9 cellular contexts compared by ENCODE assay signal in the genomic region with DNA sequence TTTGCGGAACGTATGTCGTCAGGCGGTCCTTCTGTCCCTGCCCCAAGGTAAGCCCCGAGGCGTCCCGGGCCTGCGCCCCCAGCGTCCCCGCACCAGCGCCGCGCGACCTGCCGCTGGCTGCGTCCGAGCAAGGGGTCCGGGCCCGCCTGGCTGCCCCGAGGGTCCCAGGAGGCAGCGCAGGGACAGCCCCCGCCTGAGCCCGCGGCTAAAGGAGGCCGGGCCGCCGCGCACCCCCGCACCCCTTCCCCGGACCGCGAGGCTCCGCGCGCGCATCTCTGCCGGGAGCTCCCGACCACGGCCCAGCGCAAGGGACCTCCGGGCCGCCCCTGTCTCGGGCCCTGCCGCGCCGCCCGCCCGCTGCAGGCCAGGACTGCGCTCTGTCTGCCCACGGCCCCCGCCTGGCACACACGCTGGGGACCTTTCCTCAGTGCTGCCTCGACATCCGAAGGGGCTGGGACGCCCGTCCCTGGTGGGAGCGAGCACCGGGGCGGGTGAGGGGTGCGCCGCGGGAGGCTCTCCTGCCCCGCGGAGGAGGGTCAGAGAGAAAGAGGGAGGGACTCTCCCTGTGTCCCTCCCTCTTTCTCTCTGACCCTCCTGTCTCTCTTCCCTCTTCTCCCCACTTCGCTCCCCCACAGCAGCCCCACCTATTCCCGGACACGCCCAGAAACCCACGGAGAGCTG. TPM values are rescaled to one million over a fixed set of nuclear protein-coding genes. Genes with fewer than 3 reads are reported as not detected.
DNase-seq lines count a peak whose midpoint lies in the region; ATAC-seq and TF ChIP-seq lines count a peak whose summit lies in the region.
"Had no signal": no experiment of that assay in that cellular context is flagged by ENCODE, and none has a peak within 500 bp of the region (broad histone marks: within the 10 kb centered on the region; RNA-seq: fewer than 3 reads in every experiment).

No MANE protein-coding gene starts in this region.

- H3K27ac Mint-ChIP-seq in WTC11 (no peak overlapping the region), progenitor cell of endocrine pancreas (no peak overlapping the region)

- H3K4me1 Mint-ChIP-seq in WTC11 (peaks cover 6% of the 10 kb centered on the region), progenitor cell of endocrine pancreas (ENCODE audit: low read depth) (peaks cover 2% of the 10 kb centered on the region)

- TF ChIP-seq CTCF in WTC11 (IDR thresholded peaks at IDR 0.05) (no peak), progenitor cell of endocrine pancreas (IDR thresholded peaks at IDR 0.05; ENCODE audit: unreplicated experiment) (no peak)

- DNase-seq in EH (ENCODE audit: low read depth) (peak; percentile 37), WTC11 (ENCODE audit: low spot score) (no peak), cardiac septum (ENCODE audit: low spot score) (peak; percentile 55), progenitor cell of endocrine pancreas (ENCODE audit: low spot score, unreplicated experiment) (no peak), HUDEP-2 (lab: John Stamatoyannopoulos, UW; ENCODE audit: unreplicated experiment in 76 of 76) (no peak), MV-4-11 (lab: John Stamatoyannopoulos, UW) (no peak)
- DNase-seq: stimulated activated CD4-positive, alpha-beta T cell treated with anti-CD3 and anti-CD28 coated beads, Interleukin-4, amount 100 ng/mL, for 1 hour had no signal

- H3K4me3 Mint-ChIP-seq in WTC11 (peak overlapping the region; percentile 60), progenitor cell of endocrine pancreas (ENCODE audit: low read depth) (peak overlapping the region; percentile 49)

- intact Hi-C loops in cardiac septum (cut with DNase I) = no loop called here

- H3K36me3 Mint-ChIP-seq in WTC11 (0 out of 2 replicates have a peak, but pooled peaks cover 3% of the 10 kb centered on the region), progenitor cell of endocrine pancreas (ENCODE audit: insufficient read depth) (peaks cover 5% of the 10 kb centered on the region)

- CTCF ChIA-PET in WTC11 (lab: Charles Lee) = interaction anchor here (0.5 to 1.7 kb wide), 3 partner anchors 57 to 189 kb away, joined by 3 to 13 read pairs (median 3); no protein-coding TSS in a partner anchor

- ATAC-seq in WTC11 = peak; percentile 77
- no peak for ATAC-seq in HG03520 (IDR thresholded peaks at IDR 0.05; ENCODE audit: unreplicated experiment)
- ATAC-seq in HG03135 (IDR thresholded peaks at IDR 0.05; ENCODE audit: unreplicated experiment) = no peak

- POLR2A ChIA-PET in WTC11 (lab: Charles Lee) = interaction anchor here (0.5 kb wide), 1 partner anchor 699 kb away, joined by 4 read pairs; no protein-coding TSS in a partner anchor

- H3K27me3 Mint-ChIP-seq in WTC11 (ENCODE audit: low read depth) (peaks cover 34% of the 10 kb centered on the region), progenitor cell of endocrine pancreas (peaks cover 22% of the 10 kb centered on the region)

- H3K9me3 Mint-ChIP-seq in WTC11 (peaks cover 3% of the 10 kb centered on the region; the same call in 1 of the 2 replicates), progenitor cell of endocrine pancreas (ENCODE audit: low read depth) (no peaks in the 10 kb centered on the region)

TF ChIP-seq in WTC11, 78 proteins besides CTCF, POLR2A, EP300 and RAD21:
- TF ChIP-seq, protein P1, sequence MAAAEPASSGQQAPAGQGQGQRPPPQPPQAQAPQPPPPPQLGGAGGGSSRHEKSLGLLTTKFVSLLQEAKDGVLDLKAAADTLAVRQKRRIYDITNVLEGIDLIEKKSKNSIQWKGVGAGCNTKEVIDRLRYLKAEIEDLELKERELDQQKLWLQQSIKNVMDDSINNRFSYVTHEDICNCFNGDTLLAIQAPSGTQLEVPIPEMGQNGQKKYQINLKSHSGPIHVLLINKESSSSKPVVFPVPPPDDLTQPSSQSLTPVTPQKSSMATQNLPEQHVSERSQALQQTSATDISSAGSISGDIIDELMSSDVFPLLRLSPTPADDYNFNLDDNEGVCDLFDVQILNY (CRISPR knock-in tag; IDR thresholded peaks at IDR 0.05) = 0 out of 2 replicates have a peak, but pooled peaks have one; percentile 12
- TF ChIP-seq, protein P2, sequence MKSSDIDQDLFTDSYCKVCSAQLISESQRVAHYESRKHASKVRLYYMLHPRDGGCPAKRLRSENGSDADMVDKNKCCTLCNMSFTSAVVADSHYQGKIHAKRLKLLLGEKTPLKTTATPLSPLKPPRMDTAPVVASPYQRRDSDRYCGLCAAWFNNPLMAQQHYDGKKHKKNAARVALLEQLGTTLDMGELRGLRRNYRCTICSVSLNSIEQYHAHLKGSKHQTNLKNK (CRISPR knock-in tag; IDR thresholded peaks at IDR 0.05) = no peak
- TF ChIP-seq JUN (CRISPR knock-in tag; IDR thresholded peaks at IDR 0.05) = no peak
- no peak for TF ChIP-seq SP1 (CRISPR knock-in tag; conservative IDR thresholded peaks at IDR 0.05)
- 0 out of 2 replicates have a peak, but pooled peaks have one; percentile 25 for TF ChIP-seq FOXP1 (CRISPR knock-in tag; IDR thresholded peaks at IDR 0.05; ENCODE audit: borderline replicate concordance)
- TF ChIP-seq, protein P3, sequence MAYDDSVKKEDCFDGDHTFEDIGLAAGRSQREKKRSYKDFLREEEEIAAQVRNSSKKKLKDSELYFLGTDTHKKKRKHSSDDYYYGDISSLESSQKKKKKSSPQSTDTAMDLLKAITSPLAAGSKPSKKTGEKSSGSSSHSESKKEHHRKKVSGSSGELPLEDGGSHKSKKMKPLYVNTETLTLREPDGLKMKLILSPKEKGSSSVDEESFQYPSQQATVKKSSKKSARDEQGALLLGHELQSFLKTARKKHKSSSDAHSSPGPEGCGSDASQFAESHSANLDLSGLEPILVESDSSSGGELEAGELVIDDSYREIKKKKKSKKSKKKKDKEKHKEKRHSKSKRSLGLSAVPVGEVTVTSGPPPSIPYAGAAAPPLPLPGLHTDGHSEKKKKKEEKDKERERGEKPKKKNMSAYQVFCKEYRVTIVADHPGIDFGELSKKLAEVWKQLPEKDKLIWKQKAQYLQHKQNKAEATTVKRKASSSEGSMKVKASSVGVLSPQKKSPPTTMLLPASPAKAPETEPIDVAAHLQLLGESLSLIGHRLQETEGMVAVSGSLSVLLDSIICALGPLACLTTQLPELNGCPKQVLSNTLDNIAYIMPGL (CRISPR knock-in tag; IDR thresholded peaks at IDR 0.05) = peak; percentile 38; the same call in 1 of the 2 replicates
- TF ChIP-seq, protein P4, sequence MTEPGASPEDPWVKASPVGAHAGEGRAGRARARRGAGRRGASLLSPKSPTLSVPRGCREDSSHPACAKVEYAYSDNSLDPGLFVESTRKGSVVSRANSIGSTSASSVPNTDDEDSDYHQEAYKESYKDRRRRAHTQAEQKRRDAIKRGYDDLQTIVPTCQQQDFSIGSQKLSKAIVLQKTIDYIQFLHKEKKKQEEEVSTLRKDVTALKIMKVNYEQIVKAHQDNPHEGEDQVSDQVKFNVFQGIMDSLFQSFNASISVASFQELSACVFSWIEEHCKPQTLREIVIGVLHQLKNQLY (CRISPR knock-in tag; IDR thresholded peaks at IDR 0.05) = no peak

RNA-seq across cellular contexts. Expression of a gene that starts 25.0 kb away (rescaled TPM):
- total RNA-seq in WTC11 (2021) (0.05 to 0.37 TPM (median 0.26 TPM) in 3 replicates), cardiac septum (not detected), progenitor cell of endocrine pancreas (35.8 and 47.1 TPM in 2 replicates)

Comparison
In these comparisons a context has a peak if more than half of its experiments do, and no peak if none do; other contexts are left out.
1. DNase-seq: peak in EH (single experiment) and cardiac septum (single experiment); none in WTC11 (single experiment), progenitor cell of endocrine pancreas (single experiment), HUDEP-2 (0 of 76) and MV-4-11 (single experiment).
2. RNA of a gene that starts 25.0 kb away (total RNA-seq): 35.8 to 47.1 TPM in progenitor cell of endocrine pancreas; 0.05 to 0.37 TPM in WTC11 and not detected in cardiac septum (single experiment); every median in the first group is over 10 times any median in the second.